In genomic region chr4:182806259-182807252, GRCh38 we compare ENCODE assay signal across 1 cellular context.
A peak's percentile ranks its signal among the peaks of the same experiment; 100 is the strongest.
TF ChIP-seq lines count a peak whose summit lies in the region.

No MANE protein-coding gene starts in this region.

TF ChIP-seq in WTC11, 78 proteins besides CTCF, POLR2A, EP300 and RAD21 (continued from another document):
- peak; percentile 64 for TF ChIP-seq SP1 (CRISPR knock-in tag; conservative IDR thresholded peaks at IDR 0.05)
TF ChIP-seq in WTC11: peak in this region for 10.
